In genomic region chr18:77650799-77651385, GRCh38 we compare ENCODE assay signal across 8 cellular contexts.
DNase-seq lines count a peak whose midpoint lies in the region; ATAC-seq, FAIRE-seq and TF ChIP-seq lines count a peak whose summit lies in the region.

No MANE protein-coding gene starts in this region.

- H3K27ac ChIP-seq in HEK293 (ENCODE audit: extremely low read depth, low read depth, low read length) (no peak overlapping the region), GM12878 (ENCODE audit: control insufficient read depth, insufficient read depth) (no peak overlapping the region)

- H3K4me1 ChIP-seq in HEK293 (ENCODE audit: control insufficient read depth, insufficient read depth, low read length) (no peaks in the 10 kb centered on the region), GM12878 (ENCODE audit: control insufficient read depth, insufficient read depth, low read length) (no peaks in the 10 kb centered on the region)

- H3K9me3 ChIP-seq in HEK293 (ENCODE audit: control insufficient read depth, insufficient read depth, low read depth, low read length) (no peaks in the 10 kb centered on the region), GM12878 (replicated peaks; ENCODE audit: control insufficient read depth, insufficient read depth, low read length) (no peaks in the 10 kb centered on the region)

- in situ Hi-C loops in GM12878 (cut with MboI), result loop anchor here (10.0 kb wide), 1 partner anchor 646 kb away; no protein-coding TSS in a partner anchor

- CTCF ChIA-PET in HEK293 (lab: Yijun Ruan, JAX), result interaction anchor here (0.6 to 1.9 kb wide), 25 partner anchors 10 to 861 kb away, joined by 3 to 8 read pairs (median 4); no protein-coding TSS in a partner anchor
- CTCF ChIA-PET in GM12878 (lab: Yijun Ruan, JAX), result interaction anchor here (0.9 to 1.5 kb wide), 3 partner anchors 173 to 848 kb away, joined by 3 to 10 read pairs (median 3); no protein-coding TSS in a partner anchor

- H3K4me3 ChIP-seq in HEK293 (ENCODE audit: low read depth, low read length) (no peak overlapping the region), NB4 (ENCODE audit: low read depth, low read length) (no peak overlapping the region), GM12878 (no peak overlapping the region)

- H3K4me2 ChIP-seq in GM12878 (ENCODE audit: control insufficient read depth, insufficient read depth), result no peak overlapping the region

- H3K36me3 ChIP-seq in HEK293 (ENCODE audit: control insufficient read depth in 2 of 2, insufficient read depth in 1 of 2, low read length in 2 of 2), result no peaks in the 10 kb centered on the region
- H3K36me3 ChIP-seq in GM12878 (ENCODE audit: control insufficient read depth in 2 of 2, insufficient read depth in 2 of 2, low read length in 1 of 2), result no peaks in the 10 kb centered on the region

- H4K20me1 ChIP-seq in GM12878 (ENCODE audit: control insufficient read depth, insufficient read depth), result no peaks in the 10 kb centered on the region

- TF ChIP-seq RAD21 in GM12878 (IDR thresholded peaks at IDR 0.05; ENCODE audit: insufficient read depth, low read depth, low read length), result peak; percentile 79

- FAIRE-seq in GM12878 (lab: Jason Lieb, UNC), result no peak

- TF ChIP-seq EP300 in GM12878 (IDR thresholded peaks at IDR 0.05; ENCODE audit: borderline replicate concordance in 1 of 2, control insufficient read depth in 1 of 2, low read depth in 2 of 2, low read length in 2 of 2), result no peak

- no peaks in the 10 kb centered on the region for H3K27me3 ChIP-seq in GM12878 (replicated peaks in 1 of 2; ENCODE audit: control insufficient read depth in 2 of 2, insufficient read depth in 2 of 2, low read length in 1 of 2)

- POLR2A ChIA-PET in HEK293 (lab: Yijun Ruan, JAX), result no interaction called here
- POLR2A ChIA-PET in GM12878 (lab: Charles Lee), result no interaction called here

- H3K9ac ChIP-seq in GM12878 (ENCODE audit: control insufficient read depth, insufficient read depth, low read length), result no peak overlapping the region

- H2AFZ ChIP-seq in GM12878 (ENCODE audit: control insufficient read depth, low read depth, low read length), result no peak overlapping the region

- RAD21 ChIA-PET in GM12878 (lab: Charles Lee; ENCODE audit: unreplicated experiment), result interaction anchor here (1.1 kb wide), 2 partner anchors 439 to 848 kb away, joined by 3 to 5 read pairs; no protein-coding TSS in a partner anchor

- SMC1A ChIA-PET in GM12878 (lab: Charles Lee; ENCODE audit: uncharacterized antibody, unreplicated experiment), result interaction anchor here (0.6 to 1.1 kb wide), 3 partner anchors 651 to 848 kb away, joined by 3 to 4 read pairs (median 3); no protein-coding TSS in a partner anchor

- BruUV-seq in GM12878 (replicated peaks; lab: Mats Ljungman, UMichigan), result no TSS peak

- TF ChIP-seq POLR2A in NB4 (IDR thresholded peaks at IDR 0.05; ENCODE audit: extremely low read depth, insufficient read length) (no peak), GM12878 (IDR thresholded peaks at IDR 0.05; ENCODE audit: low read depth, low read length) (no peak)

- intact Hi-C loops in GM12878 (cut with micrococcal nuclease; ENCODE audit: unreplicated experiment), result loop anchor here (2.0 to 10.0 kb wide), 4 partner anchors 436 to 848 kb away; no protein-coding TSS in a partner anchor

- H3K79me2 ChIP-seq in GM12878 (ENCODE audit: control insufficient read depth, insufficient read depth, low read length), result no peaks in the 10 kb centered on the region

- DNase-seq in NB4 (ENCODE audit: low read depth) (peak; percentile 76), T follicular helper cell (ENCODE audit: low read depth) (peak; percentile 13), GM12878 (ENCODE audit: low read depth, low spot score) (no peak), inferior parietal cortex (ENCODE audit: extremely low spot score) (peak; percentile 83), RKO (ENCODE audit: low spot score) (no peak)
- peak; percentile 42 to 60 (median 58) for DNase-seq in stimulated activated CD4-positive, alpha-beta T cell treated with anti-CD3 and anti-CD28 coated beads, Interleukin-12 subunit alpha, Interleukin-12 subunit beta, amount 100 ng/mL, for 48 hours (ENCODE audit: low read depth in 2 of 3, low spot score in 1 of 3)

- peak; percentile 77 for ATAC-seq in GM12878

- 9% methylated on average over 28 of the region's 28 CpGs for WGBS in GM12878 (ENCODE audit: insufficient coverage, insufficient replicate concordance, low lambda C conversion rate, missing lambda C conversion rate)

- TF ChIP-seq CTCF in GM12872 (IDR thresholded peaks at IDR 0.05; ENCODE audit: insufficient read depth, low read depth, low read length) (peak; percentile 95), HEK293 (tag by site-specific recombination; IDR thresholded peaks at IDR 0.05) (peak; percentile 74), NB4 (IDR thresholded peaks at IDR 0.05; ENCODE audit: low read depth, low read length) (peak; percentile 93), GM12878 (IDR thresholded peaks at IDR 0.05 in 2 of 3, conservative IDR thresholded peaks at IDR 0.05 in 1 of 3; ENCODE audit: control insufficient read depth in 2 of 3, extremely low read depth in 1 of 3, insufficient read depth in 1 of 3, low read depth in 3 of 3, low read length in 3 of 3) (peak; percentile 76 to 84 (median 82); a peak in 5 of 6 replicates)

TF ChIP-seq in HEK293, 187 proteins besides CTCF, POLR2A, EP300 and RAD21:
- TF ChIP-seq ZNF692 (tag by site-specific recombination; IDR thresholded peaks at IDR 0.05) (no peak), BCL11B (tag by site-specific recombination; IDR thresholded peaks at IDR 0.05; ENCODE audit: low read depth) (no peak), ZFP41 (tag by site-specific recombination; IDR thresholded peaks at IDR 0.05; ENCODE audit: borderline replicate concordance) (no peak), ZNF654 (tag by site-specific recombination; IDR thresholded peaks at IDR 0.05; ENCODE audit: low read depth) (peak; percentile 57)

TF ChIP-seq in GM12878, 131 proteins besides CTCF, POLR2A, EP300 and RAD21:
- TF ChIP-seq SMC3 (IDR thresholded peaks at IDR 0.05; ENCODE audit: borderline replicate concordance, low read length) (peak; percentile 56), USF2 (IDR thresholded peaks at IDR 0.05; ENCODE audit: borderline replicate concordance, low read depth, low read length) (no peak), DPF2 (IDR thresholded peaks at IDR 0.05) (no peak), MYC (IDR thresholded peaks at IDR 0.05; ENCODE audit: insufficient read depth, insufficient read length, insufficient replicate concordance, low read length, severe bottlenecking) (no peak), ZSCAN29 (IDR thresholded peaks at IDR 0.05) (no peak), KDM1A (IDR thresholded peaks at IDR 0.05; ENCODE audit: borderline replicate concordance) (no peak), JUNB (IDR thresholded peaks at IDR 0.05) (no peak), BCL3 (IDR thresholded peaks at IDR 0.05; ENCODE audit: borderline replicate concordance, insufficient read depth, low read depth, low read length, poor library complexity, severe bottlenecking) (no peak), ZNF217 (IDR thresholded peaks at IDR 0.05) (no peak), YY1 (IDR thresholded peaks at IDR 0.05; ENCODE audit: low read depth, low read length) (0 out of 2 replicates have a peak, but pooled peaks have one; percentile 40), SPI1 (IDR thresholded peaks at IDR 0.05; ENCODE audit: borderline replicate concordance, insufficient read depth, low read depth, low read length) (no peak), FOS (IDR thresholded peaks at IDR 0.05; ENCODE audit: borderline replicate concordance, extremely low read depth, insufficient read length) (no peak), IKZF1 (conservative IDR thresholded peaks at IDR 0.05) (no peak), BCLAF1 (IDR thresholded peaks at IDR 0.05) (no peak)
TF ChIP-seq in GM12878: peak in this region for 2.

Comparison
In these comparisons a context has a peak if more than half of its experiments do, and no peak if none do; other contexts are left out.
1. DNase-seq: peak in NB4 (single experiment), T follicular helper cell (single experiment), inferior parietal cortex (single experiment) and stimulated activated CD4-positive, alpha-beta T cell treated with anti-CD3 and anti-CD28 coated beads, Interleukin-12 subunit alpha, Interleukin-12 subunit beta, amount 100 ng/mL, for 48 hours (3 of 3); none in GM12878 (single experiment) and RKO (single experiment).
2. Peak in every context shown above with its lines, with median percentiles within 50 percentile points of each other: CTCF ChIP-seq.